8 cellular contexts compared by ENCODE assay signal in genomic region chr9:109010676-109011655, GRCh38. TPM values are rescaled to one million over a fixed set of nuclear protein-coding genes. Genes with fewer than 3 reads are reported as not detected.
DNase-seq lines count a peak whose midpoint lies in the region; ATAC-seq and TF ChIP-seq lines count a peak whose summit lies in the region.

No MANE protein-coding gene starts in this region.

- no peak for TF ChIP-seq CTCF in adrenal gland (IDR thresholded peaks at IDR 0.05)

- intact Hi-C loops in adrenal gland (cut with DNase I), result no loop called here

- DNase-seq in NCI-H2196 (lab: John Stamatoyannopoulos, UW; ENCODE audit: unreplicated experiment) (peak; percentile 14), NCI-H2196 treated with DMSO at 0.1 percent for 48 hours (lab: John Stamatoyannopoulos, UW; ENCODE audit: unreplicated experiment) (no peak), adrenal gland (peak in 6 of 7 donors; percentile 41 to 78 (median 53)), kidney tubule cell (ENCODE audit: low spot score) (peak; percentile 55), NCI-H2171 treated with DMSO at 0.1 percent for 48 hours (lab: John Stamatoyannopoulos, UW) (no peak)
- DNase-seq in stimulated activated naive CD8-positive, alpha-beta T cell treated with anti-CD3 and anti-CD28 coated beads, Interleukin-15, Interleukin-2, amounts not matched to agents 100 U/mL and 50 U/mL, for 24 hours, result peak; percentile 61

- 8 to 11% (median 9%) methylated on average over 2 of the region's 2 CpGs for WGBS in adrenal gland, 4 donors

- no peaks in the 10 kb centered on the region for H3K36me3 ChIP-seq in adrenal gland (replicated peaks in 1 of 2)

- H3K4me3 ChIP-seq in adrenal gland, result peak overlapping the region in 2 of 4 donors; percentile 57 to 92

- peak overlapping the region; percentile 50 to 96 (median 91) for H3K27ac ChIP-seq in adrenal gland

- TF ChIP-seq POLR2A in adrenal gland (IDR thresholded peaks at IDR 0.05), result peak in 1 of 2 donors; percentile 61

- no peaks in the 10 kb centered on the region for H3K27me3 ChIP-seq in adrenal gland

- no peaks in the 10 kb centered on the region for H3K9me3 ChIP-seq in adrenal gland (replicated peaks in 1 of 3)

- ATAC-seq in HG03066 (IDR thresholded peaks at IDR 0.05; ENCODE audit: low read depth, unreplicated experiment) (peak; percentile 39), SK-N-SH treated with all-trans-retinoic acid at 6 μM for 48 hours (0 out of 3 replicates have a peak, but pooled peaks have one; percentile 5)
- ATAC-seq in stimulated activated naive CD8-positive, alpha-beta T cell treated with anti-CD3 and anti-CD28 coated beads, Interleukin-15, Interleukin-2, amounts not matched to agents 100 U/mL and 50 U/mL, for 24 hours, result peak; percentile 29

- H3K4me1 ChIP-seq in adrenal gland (replicated peaks in 1 of 2), result peaks cover 18 to 67% of the 10 kb centered on the region in 2 donors

TF ChIP-seq in SK-N-SH treated with all-trans-retinoic acid at 6 μM for 48 hours, 23 proteins besides CTCF, POLR2A, EP300 and RAD21:
- TF ChIP-seq ARNTL (CRISPR knock-in tag; IDR thresholded peaks at IDR 0.05; ENCODE audit: borderline replicate concordance, low read depth), result no peak
- TF ChIP-seq ISL1 (CRISPR knock-in tag; IDR thresholded peaks at IDR 0.05), result 0 out of 2 replicates have a peak, but pooled peaks have one; percentile 5

RNA-seq across cellular contexts. Expression of gene CTNNAL1, which starts 2.3 kb away (rescaled TPM):
- 100 to 1,000 TPM; 182 to 817 (median 463) TPM for total RNA-seq in adrenal gland
- 100 to 1,000 TPM; 280 to 429 (median 282) TPM for polyA plus RNA-seq in adrenal gland

Comparison
In these comparisons a context has a peak if more than half of its experiments do, and no peak if none do; other contexts are left out.
1. DNase-seq: peak in NCI-H2196 (single experiment), adrenal gland (6 of 7), kidney tubule cell (single experiment) and stimulated activated naive CD8-positive, alpha-beta T cell treated with anti-CD3 and anti-CD28 coated beads, Interleukin-15, Interleukin-2, amounts not matched to agents 100 U/mL and 50 U/mL, for 24 hours (single experiment); none in NCI-H2196 treated with DMSO at 0.1 percent for 48 hours (single experiment) and NCI-H2171 treated with DMSO at 0.1 percent for 48 hours (single experiment).
2. Peak in every context shown above with its lines, with median percentiles within 50 percentile points of each other: ATAC-seq.